Comparison of ENCODE assay signal across 2 cellular contexts in the genomic region with DNA sequence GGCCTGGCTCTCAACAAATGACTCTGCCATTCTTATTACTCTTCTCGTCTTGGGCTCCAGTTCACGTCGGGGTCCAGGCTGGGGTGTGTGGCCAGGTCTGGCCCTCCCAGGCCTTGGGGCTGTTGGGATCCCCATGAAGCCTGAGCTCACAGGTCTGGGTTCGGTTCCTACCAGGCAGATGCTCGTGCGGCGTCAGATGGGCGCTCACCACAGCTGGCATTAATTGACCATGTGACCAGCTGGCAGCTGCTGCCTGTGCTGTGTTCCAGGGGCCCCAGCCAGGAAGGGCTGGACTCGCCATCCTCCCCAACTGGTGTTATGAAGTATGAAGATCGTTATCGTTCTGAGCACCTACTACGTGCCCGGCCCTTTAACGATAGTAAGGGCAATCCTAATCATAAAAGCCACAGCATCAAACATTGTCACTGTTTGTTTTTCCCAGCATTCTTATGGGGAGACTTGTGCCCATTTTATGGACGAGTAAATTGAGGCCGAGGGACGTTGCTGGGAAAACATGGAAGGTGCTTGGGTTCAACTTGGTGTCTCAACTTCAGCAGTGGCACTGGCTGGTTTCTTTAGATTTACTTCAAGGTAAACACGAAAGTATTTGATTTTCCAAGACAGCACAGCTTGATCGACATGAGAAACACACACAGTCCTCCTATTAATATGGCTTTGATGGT.
A peak's percentile ranks its signal among the peaks of the same experiment; 100 is the strongest.
TF ChIP-seq lines count a peak whose summit lies in the region.

No MANE protein-coding gene starts in this region.

TF ChIP-seq in WTC11, 78 proteins besides CTCF, POLR2A, EP300 and RAD21:
- TF ChIP-seq, protein P1, sequence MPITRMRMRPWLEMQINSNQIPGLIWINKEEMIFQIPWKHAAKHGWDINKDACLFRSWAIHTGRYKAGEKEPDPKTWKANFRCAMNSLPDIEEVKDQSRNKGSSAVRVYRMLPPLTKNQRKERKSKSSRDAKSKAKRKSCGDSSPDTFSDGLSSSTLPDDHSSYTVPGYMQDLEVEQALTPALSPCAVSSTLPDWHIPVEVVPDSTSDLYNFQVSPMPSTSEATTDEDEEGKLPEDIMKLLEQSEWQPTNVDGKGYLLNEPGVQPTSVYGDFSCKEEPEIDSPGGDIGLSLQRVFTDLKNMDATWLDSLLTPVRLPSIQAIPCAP (CRISPR knock-in tag; IDR thresholded peaks at IDR 0.05): no peak
- TF ChIP-seq, protein P2, sequence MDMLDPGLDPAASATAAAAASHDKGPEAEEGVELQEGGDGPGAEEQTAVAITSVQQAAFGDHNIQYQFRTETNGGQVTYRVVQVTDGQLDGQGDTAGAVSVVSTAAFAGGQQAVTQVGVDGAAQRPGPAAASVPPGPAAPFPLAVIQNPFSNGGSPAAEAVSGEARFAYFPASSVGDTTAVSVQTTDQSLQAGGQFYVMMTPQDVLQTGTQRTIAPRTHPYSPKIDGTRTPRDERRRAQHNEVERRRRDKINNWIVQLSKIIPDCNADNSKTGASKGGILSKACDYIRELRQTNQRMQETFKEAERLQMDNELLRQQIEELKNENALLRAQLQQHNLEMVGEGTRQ (CRISPR knock-in tag; IDR thresholded peaks at IDR 0.05): 0 out of 2 replicates have a peak, but pooled peaks have one; percentile 12

TF ChIP-seq in HepG2, 621 proteins besides CTCF, POLR2A, EP300 and RAD21:
- no peak for TF ChIP-seq MEIS1 (CRISPR knock-in tag; IDR thresholded peaks at IDR 0.05; ENCODE audit: borderline replicate concordance)
- peak; percentile 75 for TF ChIP-seq ZNF629 (CRISPR knock-in tag; conservative IDR thresholded peaks at IDR 0.05)
- TF ChIP-seq ZIK1 (CRISPR knock-in tag; IDR thresholded peaks at IDR 0.05; ENCODE audit: borderline replicate concordance, low read depth): no peak
- TF ChIP-seq, protein P3, sequence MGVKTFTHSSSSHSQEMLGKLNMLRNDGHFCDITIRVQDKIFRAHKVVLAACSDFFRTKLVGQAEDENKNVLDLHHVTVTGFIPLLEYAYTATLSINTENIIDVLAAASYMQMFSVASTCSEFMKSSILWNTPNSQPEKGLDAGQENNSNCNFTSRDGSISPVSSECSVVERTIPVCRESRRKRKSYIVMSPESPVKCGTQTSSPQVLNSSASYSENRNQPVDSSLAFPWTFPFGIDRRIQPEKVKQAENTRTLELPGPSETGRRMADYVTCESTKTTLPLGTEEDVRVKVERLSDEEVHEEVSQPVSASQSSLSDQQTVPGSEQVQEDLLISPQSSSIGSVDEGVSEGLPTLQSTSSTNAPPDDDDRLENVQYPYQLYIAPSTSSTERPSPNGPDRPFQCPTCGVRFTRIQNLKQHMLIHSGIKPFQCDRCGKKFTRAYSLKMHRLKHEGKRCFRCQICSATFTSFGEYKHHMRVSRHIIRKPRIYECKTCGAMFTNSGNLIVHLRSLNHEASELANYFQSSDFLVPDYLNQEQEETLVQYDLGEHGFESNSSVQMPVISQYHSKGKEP (CRISPR knock-in tag; IDR thresholded peaks at IDR 0.05): no peak
